Comparison of ENCODE assay signal across 18 cellular contexts in genomic region chr7:2920956-2921708, GRCh38.
DNase-seq lines count a peak whose midpoint lies in the region; ATAC-seq and TF ChIP-seq lines count a peak whose summit lies in the region.
"Had no signal": no experiment of that assay in that cellular context is flagged by ENCODE, and none has a peak within 500 bp of the region (broad histone marks: within the 10 kb centered on the region; RNA-seq: fewer than 3 reads in every experiment).

No MANE protein-coding gene starts in this region.

- no peak for DNase-seq in stimulated activated naive CD8-positive, alpha-beta T cell treated with anti-CD3 and anti-CD28 coated beads, Interleukin-15, amount 100 ng/mL, for 72 hours
- DNase-seq in stimulated activated naive CD8-positive, alpha-beta T cell treated with anti-CD3 and anti-CD28 coated beads, Interleukin-15, Interleukin-2, amounts not matched to agents 100 U/mL and 50 U/mL, for 24 hours = no peak
- no peak for DNase-seq in DMS114 treated with DMSO at 0.1 percent for 48 hours (lab: John Stamatoyannopoulos, UW; ENCODE audit: unreplicated experiment)
- DNase-seq in effector memory CD4-positive, alpha-beta T cell = no peak
- DNase-seq: activated CD4-positive, alpha-beta T cell treated with anti-CD3 and anti-CD28 coated beads, Interleukin-2, amount 10 ng/mL, durations not matched to agents 7 days and 5 days; activated naive CD8-positive, alpha-beta T cell treated with anti-CD3 and anti-CD28 coated beads, Interleukin-2, amount 50 U/mL, for 24 hours; activated T-cell treated with anti-CD3 and anti-CD28 coated beads, Interleukin-2, amount 50 U/mL, for 4 hours; Caco-2; central memory CD4-positive, alpha-beta T cell; left ventricle myocardium inferior; NCI-H1417; T-helper 9 cell had no signal

- H3K4me1 Mint-ChIP-seq in stimulated activated naive CD8-positive, alpha-beta T cell treated with anti-CD3 and anti-CD28 coated beads, Interleukin-15, amount 100 ng/mL, for 72 hours = no peaks in the 10 kb centered on the region
- H3K4me1 Mint-ChIP-seq in brain (peaks cover 28% of the 10 kb centered on the region), nephron (peaks cover 12% of the 10 kb centered on the region)
- H3K4me1 Mint-ChIP-seq: activated CD4-positive, alpha-beta T cell treated with anti-CD3 and anti-CD28 coated beads, Interleukin-2, amount 10 ng/mL, durations not matched to agents 7 days and 5 days; activated naive CD8-positive, alpha-beta T cell treated with anti-CD3 and anti-CD28 coated beads, Interleukin-2, amount 50 U/mL, for 24 hours had no signal

- no peak for TF ChIP-seq CTCF in brain (conservative IDR thresholded peaks at IDR 0.05)
- no peak for TF ChIP-seq CTCF in nephron (IDR thresholded peaks at IDR 0.05; ENCODE audit: unreplicated experiment in 3 of 3)

- no peaks in the 10 kb centered on the region for H3K27me3 Mint-ChIP-seq in stimulated activated naive CD8-positive, alpha-beta T cell treated with anti-CD3 and anti-CD28 coated beads, Interleukin-15, amount 100 ng/mL, for 72 hours
- peaks cover 9% of the 10 kb centered on the region for H3K27me3 Mint-ChIP-seq in brain
- H3K27me3 Mint-ChIP-seq in nephron (ENCODE audit: low read depth) = peaks cover 28% of the 10 kb centered on the region
- H3K27me3 Mint-ChIP-seq: activated CD4-positive, alpha-beta T cell treated with anti-CD3 and anti-CD28 coated beads, Interleukin-2, amount 10 ng/mL, durations not matched to agents 7 days and 5 days; activated naive CD8-positive, alpha-beta T cell treated with anti-CD3 and anti-CD28 coated beads, Interleukin-2, amount 50 U/mL, for 24 hours had no signal

- no peaks in the 10 kb centered on the region for H3K9me3 ChIP-seq in effector memory CD4-positive, alpha-beta T cell (ENCODE audit: control insufficient read depth, low read length)
- H3K9me3 ChIP-seq: Caco-2 had no signal

- no peak overlapping the region for H3K4me3 ChIP-seq in effector memory CD4-positive, alpha-beta T cell (ENCODE audit: insufficient read depth, low read depth, low read length, poor library complexity, severe bottlenecking)
- H3K4me3 ChIP-seq: GM12878, K562, left ventricle myocardium inferior had no signal

- ATAC-seq in stimulated activated naive CD8-positive, alpha-beta T cell treated with anti-CD3 and anti-CD28 coated beads, Interleukin-15, amount 100 ng/mL, for 72 hours = no peak
- no peak for ATAC-seq in stimulated activated naive CD8-positive, alpha-beta T cell treated with anti-CD3 and anti-CD28 coated beads, Interleukin-15, Interleukin-2, amounts not matched to agents 100 U/mL and 50 U/mL, for 24 hours
- ATAC-seq in HG02938 (IDR thresholded peaks at IDR 0.05; ENCODE audit: unreplicated experiment) (no peak), HG03159 (IDR thresholded peaks at IDR 0.05; ENCODE audit: unreplicated experiment) (no peak)
- ATAC-seq: activated naive CD8-positive, alpha-beta T cell treated with anti-CD3 and anti-CD28 coated beads, Interleukin-2, amount 50 U/mL, for 24 hours; activated T-cell treated with anti-CD3 and anti-CD28 coated beads, Interleukin-2, amount 50 U/mL, for 4 hours; GM12878 had no signal

- no peaks in the 10 kb centered on the region for H3K36me3 Mint-ChIP-seq in brain
- no peaks in the 10 kb centered on the region for H3K36me3 Mint-ChIP-seq in nephron (ENCODE audit: low read depth)

- H3K27me3 ChIP-seq in effector memory CD4-positive, alpha-beta T cell (replicated peaks; ENCODE audit: control insufficient read depth, insufficient read depth, low read length, poor library complexity, severe bottlenecking) = no peaks in the 10 kb centered on the region

- H3K4me3 Mint-ChIP-seq in stimulated activated naive CD8-positive, alpha-beta T cell treated with anti-CD3 and anti-CD28 coated beads, Interleukin-15, amount 100 ng/mL, for 72 hours = no peak overlapping the region
- peak overlapping the region in 1 of 5 experiments; percentile 24 for H3K4me3 Mint-ChIP-seq in brain
- no peak overlapping the region for H3K4me3 Mint-ChIP-seq in nephron
- H3K4me3 Mint-ChIP-seq: activated CD4-positive, alpha-beta T cell treated with anti-CD3 and anti-CD28 coated beads, Interleukin-2, amount 10 ng/mL, durations not matched to agents 7 days and 5 days; activated naive CD8-positive, alpha-beta T cell treated with anti-CD3 and anti-CD28 coated beads, Interleukin-2, amount 50 U/mL, for 24 hours; activated T-cell treated with anti-CD3 and anti-CD28 coated beads, Interleukin-2, amount 50 U/mL, for 4 hours had no signal

- peak overlapping the region; percentile 69 to 89 for H3K27ac Mint-ChIP-seq in stimulated activated naive CD8-positive, alpha-beta T cell treated with anti-CD3 and anti-CD28 coated beads, Interleukin-15, amount 100 ng/mL, for 72 hours
- H3K27ac Mint-ChIP-seq in brain (peak overlapping the region in 4 of 5 experiments; percentile 4 to 88 (median 43)), nephron (peak overlapping the region in 2 of 3 experiments; percentile 47 to 64)
- H3K27ac Mint-ChIP-seq: activated CD4-positive, alpha-beta T cell treated with anti-CD3 and anti-CD28 coated beads, Interleukin-2, amount 10 ng/mL, durations not matched to agents 7 days and 5 days; activated naive CD8-positive, alpha-beta T cell treated with anti-CD3 and anti-CD28 coated beads, Interleukin-2, amount 50 U/mL, for 24 hours had no signal

- H3K27ac ChIP-seq in effector memory CD4-positive, alpha-beta T cell (ENCODE audit: insufficient read depth, low read length, poor library complexity, severe bottlenecking) = no peak overlapping the region
- H3K27ac ChIP-seq: left ventricle myocardium inferior had no signal

- H3K4me1 ChIP-seq in effector memory CD4-positive, alpha-beta T cell (ENCODE audit: control insufficient read depth, insufficient read depth, low read length, poor library complexity, severe bottlenecking) = no peaks in the 10 kb centered on the region

- H3K9me3 Mint-ChIP-seq in stimulated activated naive CD8-positive, alpha-beta T cell treated with anti-CD3 and anti-CD28 coated beads, Interleukin-15, amount 100 ng/mL, for 72 hours = no peaks in the 10 kb centered on the region
- H3K9me3 Mint-ChIP-seq in brain = peaks cover 0 to 8% (median 5%) of the 10 kb centered on the region in 5 experiments
- peaks cover 9% of the 10 kb centered on the region for H3K9me3 Mint-ChIP-seq in nephron
- H3K9me3 Mint-ChIP-seq: activated CD4-positive, alpha-beta T cell treated with anti-CD3 and anti-CD28 coated beads, Interleukin-2, amount 10 ng/mL, durations not matched to agents 7 days and 5 days; activated T-cell treated with anti-CD3 and anti-CD28 coated beads, Interleukin-2, amount 50 U/mL, for 4 hours had no signal

- peaks cover 84% of the 10 kb centered on the region for H3K36me3 ChIP-seq in effector memory CD4-positive, alpha-beta T cell (ENCODE audit: control insufficient read depth, insufficient read depth, low read length)
- H3K36me3 ChIP-seq: left ventricle myocardium inferior had no signal
